ENCODE assay signal across 17 cellular contexts in genomic region chr2:102717308-102718018, GRCh38. TPM values are rescaled to one million over a fixed set of nuclear protein-coding genes. Genes with fewer than 3 reads are reported as not detected.
DNase-seq lines count a peak whose midpoint lies in the region; ATAC-seq and TF ChIP-seq lines count a peak whose summit lies in the region.
"Had no signal": no experiment of that assay in that cellular context is flagged by ENCODE, and none has a peak within 500 bp of the region (broad histone marks: within the 10 kb centered on the region; RNA-seq: fewer than 3 reads in every experiment).

No MANE protein-coding gene starts in this region.

- H3K36me3 Mint-ChIP-seq in endodermal cell (ENCODE audit: low read depth), result peaks cover 47% of the 10 kb centered on the region

- no peaks in the 10 kb centered on the region for H3K27me3 Mint-ChIP-seq in endodermal cell (ENCODE audit: insufficient read depth)
- H3K27me3 Mint-ChIP-seq: CD4-positive, alpha-beta memory T cell; effector memory CD8-positive, alpha-beta T cell had no signal

- H3K9me3 ChIP-seq in osteoblast (ENCODE audit: low read depth, low read length) (no peaks in the 10 kb centered on the region), endodermal cell (ENCODE audit: control insufficient read depth, low read length) (no peaks in the 10 kb centered on the region)
- H3K9me3 ChIP-seq: upper lobe of left lung had no signal

- no peaks in the 10 kb centered on the region for H4K20me1 ChIP-seq in osteoblast (ENCODE audit: insufficient read depth, low read length)

- H3K4me1 ChIP-seq in osteoblast (ENCODE audit: insufficient read depth, low read length), result peaks cover 9% of the 10 kb centered on the region
- H3K4me1 ChIP-seq in endodermal cell (ENCODE audit: control insufficient read depth, insufficient read depth, low read length), result peaks cover 5% of the 10 kb centered on the region
- H3K4me1 ChIP-seq: upper lobe of left lung had no signal

- H3K4me3 ChIP-seq in BJ (ENCODE audit: low read depth, low read length) (no peak overlapping the region), osteoblast (ENCODE audit: insufficient read depth, low read length) (no peak overlapping the region), endodermal cell (ENCODE audit: low read length) (no peak overlapping the region)
- H3K4me3 ChIP-seq: upper lobe of left lung had no signal

- DNase-seq in BJ (ENCODE audit: low read depth) (peak; percentile 14), HT1080 (ENCODE audit: low read depth) (peak; percentile 20), osteoblast (ENCODE audit: insufficient read length, low spot score, missing footprints) (peak; percentile 87), endodermal cell (no peak), NCI-H2107 treated with DMSO at 0.1 percent for 48 hours (lab: John Stamatoyannopoulos, UW; ENCODE audit: unreplicated experiment) (no peak)
- no peak for DNase-seq in activated CD4-positive, alpha-beta T cell treated with anti-CD3 and anti-CD28 coated beads, Interleukin-2, amount 50 U/mL, for 48 hours
- DNase-seq: activated CD8-positive, alpha-beta memory T cell treated with anti-CD3 and anti-CD28 coated beads, Interleukin-2, amount 50 U/mL, for 48 hours; activated naive CD4-positive, alpha-beta T cell treated with anti-CD3 and anti-CD28 coated beads for 36 hours; caudate nucleus; CD4-positive, alpha-beta memory T cell; effector memory CD8-positive, alpha-beta T cell; NCI-H2029 treated with DMSO at 0.1 percent for 48 hours; NCI-H69; upper lobe of left lung had no signal

- POLR2A ChIA-PET in BJ (lab: Charles Lee), result interaction anchor here (0.6 kb wide), 1 partner anchor 257 kb away, joined by 4 read pairs; no protein-coding TSS in a partner anchor

- H3K27ac Mint-ChIP-seq in endodermal cell, result no peak overlapping the region
- H3K27ac Mint-ChIP-seq: activated naive CD4-positive, alpha-beta T cell treated with anti-CD3 and anti-CD28 coated beads for 36 hours; CD4-positive, alpha-beta memory T cell; effector memory CD8-positive, alpha-beta T cell; stimulated activated effector memory CD8-positive, alpha-beta T cell treated with anti-CD3 and anti-CD28 coated beads, Interleukin-12 subunit alpha, Interleukin-12 subunit beta, amount 100 ng/mL, for 72 hours had no signal

- no peaks in the 10 kb centered on the region for H3K79me2 ChIP-seq in osteoblast (ENCODE audit: insufficient read depth, low read length)

- CTCF ChIA-PET in BJ (lab: Yijun Ruan, JAX), result interaction anchor here (0.8 kb wide), 1 partner anchor 31 kb away, joined by 3 read pairs; no protein-coding TSS in a partner anchor

- no peak overlapping the region for H3K4me3 Mint-ChIP-seq in endodermal cell
- H3K4me3 Mint-ChIP-seq: activated naive CD4-positive, alpha-beta T cell treated with anti-CD3 and anti-CD28 coated beads for 36 hours; CD4-positive, alpha-beta memory T cell; effector memory CD8-positive, alpha-beta T cell; stimulated activated effector memory CD8-positive, alpha-beta T cell treated with anti-CD3 and anti-CD28 coated beads, Interleukin-12 subunit alpha, Interleukin-12 subunit beta, amount 100 ng/mL, for 72 hours had no signal

- no peaks in the 10 kb centered on the region for H3K4me1 Mint-ChIP-seq in endodermal cell
- H3K4me1 Mint-ChIP-seq: stimulated activated effector memory CD8-positive, alpha-beta T cell treated with anti-CD3 and anti-CD28 coated beads, Interleukin-12 subunit alpha, Interleukin-12 subunit beta, amount 100 ng/mL, for 72 hours had no signal

- TF ChIP-seq CTCF in BJ (IDR thresholded peaks at IDR 0.05; ENCODE audit: insufficient read depth, low read depth, low read length) (no peak), osteoblast (IDR thresholded peaks at IDR 0.05; ENCODE audit: extremely low read depth, low read depth, low read length) (no peak), endodermal cell (conservative IDR thresholded peaks at IDR 0.05) (no peak)

- no peak overlapping the region for H2AFZ ChIP-seq in osteoblast (ENCODE audit: low read length)

- H3K9ac ChIP-seq in endodermal cell (ENCODE audit: extremely low read depth, low read length, poor library complexity, severe bottlenecking), result no peak overlapping the region

- no peak overlapping the region for H3K27ac ChIP-seq in osteoblast (ENCODE audit: low read depth, low read length)
- H3K27ac ChIP-seq in endodermal cell (ENCODE audit: low read depth, low read length), result no peak overlapping the region
- H3K27ac ChIP-seq: upper lobe of left lung had no signal

- no peak overlapping the region for H3K4me2 ChIP-seq in osteoblast (ENCODE audit: insufficient read depth, low read length)

- WGBS in endodermal cell (ENCODE audit: insufficient coverage in 1 of 2, insufficient read length in 1 of 2), 2 experiments, result 94 to 96% methylated on average over 4 to 5 of the region's 5 CpGs

- no peaks in the 10 kb centered on the region for H3K27me3 ChIP-seq in BJ (ENCODE audit: control insufficient read depth, insufficient read depth, low read length)
- no peaks in the 10 kb centered on the region for H3K27me3 ChIP-seq in osteoblast (ENCODE audit: insufficient read depth, low read length)
- no peaks in the 10 kb centered on the region for H3K27me3 ChIP-seq in endodermal cell (ENCODE audit: control insufficient read depth, insufficient read depth, low read length, poor library complexity, severe bottlenecking)
- H3K27me3 ChIP-seq: upper lobe of left lung had no signal

- no peaks in the 10 kb centered on the region for H3K9me3 Mint-ChIP-seq in endodermal cell
- H3K9me3 Mint-ChIP-seq: activated naive CD4-positive, alpha-beta T cell treated with anti-CD3 and anti-CD28 coated beads for 36 hours; CD4-positive, alpha-beta memory T cell; effector memory CD8-positive, alpha-beta T cell; stimulated activated effector memory CD8-positive, alpha-beta T cell treated with anti-CD3 and anti-CD28 coated beads, Interleukin-12 subunit alpha, Interleukin-12 subunit beta, amount 100 ng/mL, for 72 hours had no signal

- ATAC-seq in esophagus mucosa (peak; percentile 23), GM18867 (IDR thresholded peaks at IDR 0.05; ENCODE audit: unreplicated experiment) (no peak)
- ATAC-seq: effector memory CD8-positive, alpha-beta T cell; stimulated activated effector memory CD8-positive, alpha-beta T cell treated with anti-CD3 and anti-CD28 coated beads, Interleukin-12 subunit alpha, Interleukin-12 subunit beta, amount 100 ng/mL, for 72 hours had no signal

- H3K36me3 ChIP-seq in BJ (ENCODE audit: control insufficient read depth, insufficient read depth, low read length), result peaks cover 6% of the 10 kb centered on the region
- peaks cover 5% of the 10 kb centered on the region for H3K36me3 ChIP-seq in osteoblast (ENCODE audit: insufficient read depth, low read length)
- peaks cover 65% of the 10 kb centered on the region for H3K36me3 ChIP-seq in endodermal cell (ENCODE audit: control insufficient read depth, insufficient read depth, low read length)

RNA-seq across cellular contexts. Expression of gene TMEM182, which starts 44.4 kb away (rescaled TPM):
- polyA plus RNA-seq in BJ (2011; rRNA removed), result 2.6 and 3.7 TPM in 2 replicates
- 1.1 and 1.3 TPM in 2 replicates for polyA minus RNA-seq in BJ (2011; rRNA and poly(A)+ RNA removed)
- 1.5 and 8.3 TPM in 2 replicates for total RNA-seq in HT1080 (2014; rRNA removed; shearing (Covaris generic))
- polyA plus RNA-seq in HT1080 (2015; cell fraction: cytosol; rRNA removed), result 4.4 and 5.7 TPM in 2 replicates
- 2.2 and 2.4 TPM in 2 replicates for polyA plus RNA-seq in HT1080 (2015; cell fraction: nucleus; rRNA removed)
- total RNA-seq in esophagus mucosa, result 2.5 TPM
- 1.4 and 2.7 TPM in 2 replicates for total RNA-seq in osteoblast
- total RNA-seq in endodermal cell, result 1 to 10 TPM; 4.2 to 5.6 TPM
- 6.3 TPM for polyA plus RNA-seq in endodermal cell (2013, experiment 1 of 2)
- 5.4 TPM for polyA plus RNA-seq in endodermal cell (2013, experiment 2 of 2)

Comparison
In these comparisons a context has a peak if more than half of its experiments do, and no peak if none do; other contexts are left out.
1. DNase-seq: peak in BJ (single experiment), HT1080 (single experiment) and osteoblast (single experiment); none in activated CD4-positive, alpha-beta T cell treated with anti-CD3 and anti-CD28 coated beads, Interleukin-2, amount 50 U/mL, for 48 hours (0 of 2), endodermal cell (single experiment) and NCI-H2107 treated with DMSO at 0.1 percent for 48 hours (single experiment).